9 cellular contexts compared by ENCODE assay signal in genomic region chr9:34653131-34653530, GRCh38. TPM values are rescaled to one million over a fixed set of nuclear protein-coding genes. Genes with fewer than 3 reads are reported as not detected.
DNase-seq lines count a peak whose midpoint lies in the region; ATAC-seq and TF ChIP-seq lines count a peak whose summit lies in the region.
"Had no signal": no experiment of that assay in that cellular context is flagged by ENCODE, and none has a peak within 500 bp of the region (broad histone marks: within the 10 kb centered on the region; RNA-seq: fewer than 3 reads in every experiment).

No MANE protein-coding gene starts in this region.

- CTCF ChIA-PET in HCT116 (lab: Charles Lee) = no interaction called here

- no peak overlapping the region for H3K9ac ChIP-seq in HCT116 (ENCODE audit: low read length)

- no peak for TF ChIP-seq CTCF in HCT116 (IDR thresholded peaks at IDR 0.05 in 2 of 3, conservative IDR thresholded peaks at IDR 0.05 in 1 of 3; ENCODE audit: borderline replicate concordance in 1 of 3, insufficient read depth in 1 of 3, low read depth in 2 of 3, low read length in 2 of 3)
- no peak for TF ChIP-seq CTCF in body of pancreas (IDR thresholded peaks at IDR 0.05)
- no peak for TF ChIP-seq CTCF in lower lobe of right lung (IDR thresholded peaks at IDR 0.05)

- H3K9me3 ChIP-seq in HCT116 (ENCODE audit: control insufficient read depth in 1 of 2, insufficient read depth in 1 of 2, low read depth in 1 of 2, low read length in 2 of 2) (no peaks in the 10 kb centered on the region), body of pancreas (no peaks in the 10 kb centered on the region), lower lobe of right lung (no peaks in the 10 kb centered on the region)

- no peak overlapping the region for H3K27ac ChIP-seq in HCT116 (ENCODE audit: low read depth, low read length)
- peak overlapping the region in 3 of 4 donors; percentile 19 to 47 (median 27) for H3K27ac ChIP-seq in body of pancreas
- peak overlapping the region; percentile 72 for H3K27ac ChIP-seq in lower lobe of right lung
- peak overlapping the region; percentile 62 for H3K27ac ChIP-seq in temporal lobe (ENCODE audit: low read depth, low read length)

- no peak overlapping the region for H2AFZ ChIP-seq in HCT116 (ENCODE audit: low read depth, low read length, poor library complexity, severe bottlenecking)

- no TSS peak for BruUV-seq in HCT116 (replicated peaks; lab: Mats Ljungman, UMichigan)

- TF ChIP-seq RAD21 in HCT116 (IDR thresholded peaks at IDR 0.05; ENCODE audit: low read depth) = no peak

- RAD21 ChIA-PET in HCT116 (lab: Charles Lee; ENCODE audit: low non-redundant PET in 1 of 2, low total read pairs in 2 of 2, uncharacterized antibody in 2 of 2, unreplicated experiment in 2 of 2) = no interaction called here

- H3K27me3 ChIP-seq in HCT116 (ENCODE audit: insufficient read depth, low read length) = no peaks in the 10 kb centered on the region
- H3K27me3 ChIP-seq in body of pancreas = no peaks in the 10 kb centered on the region
- no peaks in the 10 kb centered on the region for H3K27me3 ChIP-seq in lower lobe of right lung (ENCODE audit: low read depth)

- 73 to 75% methylated on average over 6 of the region's 6 CpGs for WGBS in body of pancreas, 2 donors

- TF ChIP-seq POLR2A in HCT116 (IDR thresholded peaks at IDR 0.05; ENCODE audit: borderline replicate concordance, extremely low read depth, insufficient read depth, insufficient read length) (no peak), body of pancreas (IDR thresholded peaks at IDR 0.05) (no peak)

- H3K4me2 ChIP-seq in HCT116 (ENCODE audit: low read length) = peak overlapping the region; percentile 83; the same call in 1 of the 2 replicates

- H3K36me3 ChIP-seq in HCT116 (ENCODE audit: control insufficient read depth in 1 of 2, insufficient read depth in 2 of 2, low read length in 2 of 2) (peaks cover 0 to 6% of the 10 kb centered on the region in 2 experiments; a peak in 1 of 4 replicates), body of pancreas (replicated peaks in 1 of 2; ENCODE audit: insufficient read depth in 1 of 2, low read depth in 2 of 2) (no peaks in the 10 kb centered on the region), lower lobe of right lung (peaks cover 28% of the 10 kb centered on the region)

- no peaks in the 10 kb centered on the region for H3K9me2 ChIP-seq in HCT116 (ENCODE audit: insufficient read depth)

- no peaks in the 10 kb centered on the region for H4K20me1 ChIP-seq in HCT116 (ENCODE audit: insufficient read depth)

- H3K4me1 ChIP-seq in HCT116 (ENCODE audit: control insufficient read depth in 1 of 2, insufficient read depth in 2 of 2, low read length in 2 of 2) (peaks cover 13 to 29% of the 10 kb centered on the region in 2 experiments), body of pancreas (peaks cover 55% of the 10 kb centered on the region), lower lobe of right lung (peaks cover 47% of the 10 kb centered on the region)

- POLR2A ChIA-PET in HCT116 (lab: Charles Lee) = interaction anchor here (0.6 kb wide), 1 partner anchor 15 kb away, joined by 3 read pairs; the partner anchor contains the start of gene SIGMAR1

- H3K4me3 ChIP-seq in HCT116 (replicated peaks in 1 of 2; ENCODE audit: low read depth in 1 of 2, low read length in 2 of 2) (no peak overlapping the region), body of pancreas (no peak overlapping the region), lower lobe of right lung (no peak overlapping the region)

- DNase-seq in HCT116 (ENCODE audit: low read depth, low spot score) = no peak
- peak in 1 of 4 donors; percentile 18 for DNase-seq in body of pancreas
- no peak for DNase-seq in lower lobe of right lung
- no peak for DNase-seq in NCI-H2227 treated with DMSO at 0.1 percent for 48 hours (lab: John Stamatoyannopoulos, UW)
- no peak for DNase-seq in hepatic stellate cell (ENCODE audit: low spot score)
- DNase-seq: activated effector memory CD4-positive, alpha-beta T cell treated with anti-CD3 and anti-CD28 coated beads, Interleukin-2, amount 50 U/mL, for 16 hours; RPMI8226 had no signal

- ATAC-seq in HCT116 (no peak), body of pancreas (no peak), lower lobe of right lung (no peak), HG02588 (IDR thresholded peaks at IDR 0.05; ENCODE audit: unreplicated experiment) (no peak)

- intact Hi-C loops in HCT116 (cut with micrococcal nuclease) = no loop called here
- intact Hi-C loops in body of pancreas (cut with DNase I) = no loop called here
- intact Hi-C loops in lower lobe of right lung (cut with DNase I) = no loop called here

- H3K79me2 ChIP-seq in HCT116 (ENCODE audit: insufficient read depth, low read length) = no peaks in the 10 kb centered on the region

TF ChIP-seq in HCT116, 20 proteins besides CTCF, POLR2A, EP300 and RAD21:
- no peak for TF ChIP-seq SIN3A (IDR thresholded peaks at IDR 0.05; ENCODE audit: low read depth)
- no peak for TF ChIP-seq EZH2phosphoT487 (IDR thresholded peaks at IDR 0.05; ENCODE audit: borderline replicate concordance)
- TF ChIP-seq MAX (IDR thresholded peaks at IDR 0.05) = no peak
- no peak for TF ChIP-seq ELF1 (IDR thresholded peaks at IDR 0.05; ENCODE audit: borderline replicate concordance, low read depth)
- TF ChIP-seq CEBPB (IDR thresholded peaks at IDR 0.05; ENCODE audit: low read depth) = no peak
- TF ChIP-seq YY1 (IDR thresholded peaks at IDR 0.05; ENCODE audit: extremely low read depth, insufficient replicate concordance, low read depth, low read length) = no peak
- no peak for TF ChIP-seq POLR2AphosphoS5 (IDR thresholded peaks at IDR 0.05; ENCODE audit: low read depth, low read length)
- TF ChIP-seq JUND (IDR thresholded peaks at IDR 0.05) = no peak
- no peak for TF ChIP-seq SRF (IDR thresholded peaks at IDR 0.05; ENCODE audit: low read depth)
- no peak for TF ChIP-seq SP1 (IDR thresholded peaks at IDR 0.05; ENCODE audit: low read depth)
- no peak for TF ChIP-seq CBX3 (IDR thresholded peaks at IDR 0.05; ENCODE audit: low read depth)
- TF ChIP-seq FOSL1 (IDR thresholded peaks at IDR 0.05; ENCODE audit: low read depth) = no peak
- TF ChIP-seq TCF7L2 (IDR thresholded peaks at IDR 0.05; ENCODE audit: borderline replicate concordance, extremely low read depth, insufficient read depth, insufficient read length) = no peak
- no peak for TF ChIP-seq ZFX (IDR thresholded peaks at IDR 0.05)
- no peak for TF ChIP-seq EGR1 (IDR thresholded peaks at IDR 0.05; ENCODE audit: low read depth)
- no peak for TF ChIP-seq EZH2 (IDR thresholded peaks at IDR 0.05)
- no peak for TF ChIP-seq ATF3 (IDR thresholded peaks at IDR 0.05)
- TF ChIP-seq REST (IDR thresholded peaks at IDR 0.05; ENCODE audit: low read depth) = no peak

RNA-seq across cellular contexts. Expression of gene IL11RA, which starts 1.1 kb away (rescaled TPM):
- 10.6 TPM for total RNA-seq in HCT116 (2021; ENCODE audit: unreplicated experiment)
- polyA plus RNA-seq in HCT116 (2012) = 9.5 and 9.9 TPM in 2 replicates
- 10 to 100 TPM; 14.5 to 27.4 TPM for total RNA-seq in body of pancreas
- total RNA-seq in lower lobe of right lung = 25.7 TPM
- total RNA-seq in temporal lobe = 3.9 TPM

RNA-seq across cellular contexts. Expression of gene GALT, which starts 6.7 kb away (rescaled TPM):
- total RNA-seq in HCT116 (2021; ENCODE audit: unreplicated experiment) (28.2 TPM), body of pancreas (10 to 100 TPM; 31.6 to 33.2 TPM), lower lobe of right lung (51.3 TPM), temporal lobe (16.5 TPM)
- polyA plus RNA-seq in HCT116 (2012) = 23.5 and 27.8 TPM in 2 replicates

RNA-seq across cellular contexts. Expression of gene CCL27, which starts 9.3 kb away (rescaled TPM):
- total RNA-seq in HCT116 (2021; ENCODE audit: unreplicated experiment) = 1.0 TPM
- polyA plus RNA-seq in HCT116 (2012) = 0.53 and 0.71 TPM in 2 replicates
- not detected for total RNA-seq in body of pancreas
- total RNA-seq in lower lobe of right lung = not detected
- 0.25 TPM for total RNA-seq in temporal lobe

RNA-seq across cellular contexts. Expression of gene SIGMAR1, which starts 15.5 kb away (rescaled TPM):
- 109 TPM for total RNA-seq in HCT116 (2021; ENCODE audit: unreplicated experiment)
- polyA plus RNA-seq in HCT116 (2012) = 130 and 131 TPM in 2 replicates
- 10 to 100 TPM; 26.7 to 57.1 TPM for total RNA-seq in body of pancreas
- total RNA-seq in lower lobe of right lung = 35.0 TPM
- total RNA-seq in temporal lobe = 19.2 TPM

RNA-seq across cellular contexts. Expression of gene ARID3C, which starts 24.3 kb away (rescaled TPM):
- total RNA-seq in HCT116 (2021; ENCODE audit: unreplicated experiment) (0.42 TPM), body of pancreas (not detected), lower lobe of right lung (not detected), temporal lobe (not detected)
- 0.20 and 0.29 TPM in 2 replicates for polyA plus RNA-seq in HCT116 (2012)
